Comparison of ENCODE assay signal across 14 cellular contexts in the genomic region with DNA sequence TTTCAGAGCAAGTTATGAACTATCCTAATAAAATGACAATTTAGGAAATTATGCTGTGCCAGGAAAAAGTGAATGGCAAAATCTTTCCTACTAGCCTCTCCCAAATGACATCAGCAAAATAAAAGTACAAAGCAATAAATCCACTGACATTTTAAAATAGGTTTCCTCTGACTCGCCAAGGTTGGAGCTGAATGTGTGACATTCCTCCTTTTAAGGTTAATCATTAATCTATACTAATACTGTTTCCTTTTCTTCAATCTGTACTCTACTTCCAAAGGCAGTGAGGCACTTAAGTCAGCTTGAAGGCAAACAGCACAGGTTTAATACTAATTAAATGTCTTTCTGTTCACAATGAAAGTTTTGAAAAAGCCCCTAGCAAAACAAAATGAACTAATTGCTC. TPM values are rescaled to one million over a fixed set of nuclear protein-coding genes. Genes with fewer than 3 reads are reported as not detected.
DNase-seq lines count a peak whose midpoint lies in the region; ATAC-seq, FAIRE-seq and TF ChIP-seq lines count a peak whose summit lies in the region.
"Had no signal": no experiment of that assay in that cellular context is flagged by ENCODE, and none has a peak within 500 bp of the region (broad histone marks: within the 10 kb centered on the region; RNA-seq: fewer than 3 reads in every experiment).

No MANE protein-coding gene starts in this region.

- H3K27ac ChIP-seq in RWPE2 (ENCODE audit: poor library complexity, severe bottlenecking) = peak overlapping the region; percentile 19
- peak overlapping the region; percentile 45 for H3K27ac ChIP-seq in foreskin keratinocyte
- peak overlapping the region; percentile 3 to 85 (median 39) for H3K27ac ChIP-seq in pancreas

- H3K4me1 ChIP-seq in RWPE2 (ENCODE audit: insufficient read depth, poor library complexity, severe bottlenecking) = peaks cover 28% of the 10 kb centered on the region
- H3K4me1 ChIP-seq in foreskin keratinocyte = peaks cover 21% of the 10 kb centered on the region
- H3K4me1 ChIP-seq in pancreas = peaks cover 0 to 22% (median 21%) of the 10 kb centered on the region in 3 donors

- H3K4me3 ChIP-seq in RWPE2 (ENCODE audit: severe bottlenecking) (no peak overlapping the region), pancreas (no peak overlapping the region)
- H3K4me3 ChIP-seq: upper lobe of left lung had no signal

- H3K36me3 ChIP-seq in RWPE2 (ENCODE audit: low read depth) (peaks cover 55% of the 10 kb centered on the region), pancreas (peaks cover 0 to 11% (median 0%) of the 10 kb centered on the region in 3 donors)

- H3K9me3 ChIP-seq in RWPE2 (ENCODE audit: severe bottlenecking) = no peaks in the 10 kb centered on the region
- H3K9me3 ChIP-seq in pancreas = no peaks in the 10 kb centered on the region
- H3K9me3 ChIP-seq: upper lobe of left lung had no signal

- in situ Hi-C loops in ACHN (cut with HindIII; ENCODE audit: low pct_ligation_motif_present, low pct_unique_long_range_greater_than_20kb, low sequenced_read_pairs) = no loop called here

- TF ChIP-seq CTCF in RWPE2 (IDR thresholded peaks at IDR 0.05; ENCODE audit: poor library complexity, severe bottlenecking) (no peak), foreskin keratinocyte (conservative IDR thresholded peaks at IDR 0.05) (no peak), pancreas (IDR thresholded peaks at IDR 0.05) (no peak)

- FAIRE-seq in pancreas (lab: Jason Lieb, UNC) = peak; percentile 94
- no peak for FAIRE-seq in urothelium cell line (lab: Jason Lieb, UNC)
- FAIRE-seq: TTC549 had no signal

- WGBS in pancreas, 2 donors = 5 to 14% methylated on average over 1 of the region's 1 CpG

- intact Hi-C loops in pancreas (cut with DNase I) (no loop called here), left cardiac atrium (cut with DNase I) (no loop called here)

- peak; percentile 77 for DNase-seq in ACHN
- no peak for DNase-seq in RWPE2 (ENCODE audit: low spot score)
- DNase-seq in foreskin keratinocyte = no peak
- no peak for DNase-seq in pancreas
- no peak for DNase-seq in hippocampal formation (lab: John Stamatoyannopoulos, UW)
- DNase-seq in urothelium cell line (ENCODE audit: low spot score) = no peak
- DNase-seq in left cardiac atrium = no peak
- DNase-seq: GOT3, NCI-H1092 treated with DMSO at 0.1 percent for 48 hours, NCI-H524, Right ventricle myocardium superior, upper lobe of left lung had no signal

- H3K27me3 ChIP-seq in RWPE2 (ENCODE audit: insufficient read depth, poor library complexity, severe bottlenecking) (no peaks in the 10 kb centered on the region), foreskin keratinocyte (no peaks in the 10 kb centered on the region), pancreas (no peaks in the 10 kb centered on the region)
- H3K27me3 ChIP-seq: upper lobe of left lung had no signal

- ATAC-seq in RWPE2 (ENCODE audit: low read depth) (no peak), foreskin keratinocyte (no peak), pancreas (peak; percentile 91 to 95 (median 94)), HG02571 (IDR thresholded peaks at IDR 0.05; ENCODE audit: unreplicated experiment) (no peak), left cardiac atrium (no peak)

RNA-seq across cellular contexts. Expression of gene RNF19B, which starts 15.7 kb away (rescaled TPM):
- total RNA-seq in foreskin keratinocyte (27.0 and 30.9 TPM in 2 replicates), pancreas (10 to 100 TPM in 2 of 6 donors, 1 to 10 TPM in 4; 5.4 to 16.3 (median 8.0) TPM), left cardiac atrium (10 to 100 TPM; 10.7 to 12.8 TPM)
- polyA plus RNA-seq in foreskin keratinocyte (18.2 and 20.7 TPM in 2 replicates), pancreas (1 to 10 TPM; 2.3 to 8.1 TPM)

RNA-seq across cellular contexts. Expression of gene TMEM54, which starts 47.7 kb away (rescaled TPM):
- total RNA-seq in foreskin keratinocyte = 73.2 and 90.0 TPM in 2 replicates
- polyA plus RNA-seq in foreskin keratinocyte = 113 and 128 TPM in 2 replicates
- total RNA-seq in pancreas = 10 to 100 TPM; 11.9 to 37.0 (median 16.4) TPM
- polyA plus RNA-seq in pancreas = 10 to 100 TPM; 31.6 to 39.5 TPM
- total RNA-seq in left cardiac atrium = 10 to 100 TPM; 11.4 to 11.5 TPM

Comparison
In these comparisons a context has a peak if more than half of its experiments do, and no peak if none do; other contexts are left out.
1. ATAC-seq: peak in pancreas (4 of 4); none in RWPE2 (single experiment), foreskin keratinocyte (single experiment), HG02571 (single experiment) and left cardiac atrium (0 of 2).
2. Peak in every context shown above with its lines, with median percentiles within 50 percentile points of each other: H3K27ac ChIP-seq.